Comparison of ENCODE assay signal across 8 cellular contexts in genomic region chrX:153554519-153555167, GRCh38. TPM values are rescaled to one million over a fixed set of nuclear protein-coding genes. Genes with fewer than 3 reads are reported as not detected.
A peak's percentile ranks its signal among the peaks of the same experiment; 100 is the strongest.
DNase-seq lines count a peak whose midpoint lies in the region; ATAC-seq and TF ChIP-seq lines count a peak whose summit lies in the region.

No MANE protein-coding gene starts in this region.

- H3K27me3 ChIP-seq in AG04450 (ENCODE audit: control insufficient read depth, insufficient read depth, low read length) (peaks cover 11% of the 10 kb centered on the region), dorsolateral prefrontal cortex (peaks cover 0 to 72% (median 13%) of the 10 kb centered on the region in 45 donors)

- H3K4me3 ChIP-seq in AG04450 (ENCODE audit: low read depth, low read length) (no peak overlapping the region), dorsolateral prefrontal cortex (no peak overlapping the region)

- H3K27ac ChIP-seq in AG04450 (ENCODE audit: low read depth, low read length) (no peak overlapping the region), dorsolateral prefrontal cortex (peak overlapping the region in 58 of 59 donors; percentile 39 to 97 (median 87))

- ATAC-seq in GM21723 (IDR thresholded peaks at IDR 0.05; ENCODE audit: unreplicated experiment) = no peak

- intact Hi-C loops in dorsolateral prefrontal cortex (cut with DNase I) = loop anchor here (5.0 to 10.0 kb wide), 3 partner anchors 38 to 400 kb away; no protein-coding TSS in a partner anchor

- CTCF ChIA-PET in AG04450 (lab: Charles Lee) = interaction anchor here (0.6 to 1.8 kb wide), 8 partner anchors 96 to 162 kb away, joined by 3 to 17 read pairs (median 4); no protein-coding TSS in a partner anchor

- no peaks in the 10 kb centered on the region; the same call in 1 of the 2 replicates for H3K9me3 ChIP-seq in AG04450 (ENCODE audit: control insufficient read depth, insufficient read depth, low read length)

- POLR2A ChIA-PET in AG04450 (lab: Yijun Ruan, JAX) = no interaction called here

- TF ChIP-seq CTCF in AG04450 (IDR thresholded peaks at IDR 0.05; ENCODE audit: low read depth, low read length) (peak; percentile 64), GM12874 (IDR thresholded peaks at IDR 0.05; ENCODE audit: insufficient read depth, low read depth, low read length) (peak; percentile 64), dorsolateral prefrontal cortex (IDR thresholded peaks at IDR 0.05 in 54 of 56, conservative IDR thresholded peaks at IDR 0.05 in 2 of 56; ENCODE audit: low read depth in 1 of 56, partially characterized antibody in 56 of 56) (peak; percentile 35 to 87 (median 77))

- DNase-seq in AG04450 (ENCODE audit: low read depth, low spot score) (peak; percentile 13), NCI-H2196 treated with DMSO at 0.1 percent for 48 hours (lab: John Stamatoyannopoulos, UW; ENCODE audit: unreplicated experiment) (peak; percentile 21), dorsolateral prefrontal cortex (peak; percentile 76 to 89 (median 86)), lung microvascular endothelial cell (ENCODE audit: low read depth in 2 of 2) (peak; percentile 47 to 65)
- DNase-seq in activated CD4-positive, alpha-beta T cell treated with anti-CD3 and anti-CD28 coated beads, Interleukin-2, amount 50 U/mL, for 48 hours = peak; percentile 63 to 68
- peak; percentile 19 to 39 for DNase-seq in stimulated activated CD8-positive, alpha-beta memory T cell treated with anti-CD3 and anti-CD28 coated beads, Interleukin-2, amount 100 ng/mL, for 48 hours (ENCODE audit: low read depth in 2 of 2)

RNA-seq across cellular contexts. Expression of gene ATP2B3, which starts 37.2 kb away (rescaled TPM):
- polyA plus RNA-seq in AG04450 (2011; rRNA removed) = 0.01 TPM in 1 of 2 replicates, not detected in the other
- not detected in 2 replicates for polyA minus RNA-seq in AG04450 (2011; rRNA and poly(A)+ RNA removed)
- total RNA-seq in dorsolateral prefrontal cortex (10 to 100 TPM; 15.7 to 77.1 (median 57.9) TPM), lung microvascular endothelial cell (not detected in 2 replicates)

RNA-seq across cellular contexts. Expression of gene CCNQ, which starts 44.3 kb away (rescaled TPM):
- 23.6 and 28.1 TPM in 2 replicates for polyA plus RNA-seq in AG04450 (2011; rRNA removed)
- polyA minus RNA-seq in AG04450 (2011; rRNA and poly(A)+ RNA removed) = 15.9 and 17.7 TPM in 2 replicates
- 10 to 100 TPM; 15.7 to 45.8 (median 28.2) TPM for total RNA-seq in dorsolateral prefrontal cortex
- total RNA-seq in lung microvascular endothelial cell = 31.9 and 33.1 TPM in 2 replicates

RNA-seq across cellular contexts. Expression of gene BGN, which starts 59.9 kb away (rescaled TPM):
- 97.2 and 143 TPM in 2 replicates for polyA plus RNA-seq in AG04450 (2011; rRNA removed)
- polyA minus RNA-seq in AG04450 (2011; rRNA and poly(A)+ RNA removed) = 66.2 and 82.8 TPM in 2 replicates
- total RNA-seq in dorsolateral prefrontal cortex (100 to 1,000 TPM in 2 of 120 experiments, 10 to 100 TPM in 118; 18.8 to 120 (median 39.8) TPM), lung microvascular endothelial cell (15.3 TPM in 2 replicates)

Comparison
In these comparisons a context has a peak if more than half of its experiments do, and no peak if none do; other contexts are left out.
1. DNase-seq: peak in every context shown above with its lines; median percentile 86 in dorsolateral prefrontal cortex; 66 in activated CD4-positive, alpha-beta T cell treated with anti-CD3 and anti-CD28 coated beads, Interleukin-2, amount 50 U/mL, for 48 hours; 56 in lung microvascular endothelial cell; 29 in stimulated activated CD8-positive, alpha-beta memory T cell treated with anti-CD3 and anti-CD28 coated beads, Interleukin-2, amount 100 ng/mL, for 48 hours; 21 in NCI-H2196 treated with DMSO at 0.1 percent for 48 hours; 13 in AG04450.
2. RNA of gene ATP2B3, which starts 37.2 kb away (total RNA-seq): 15.7 to 77.1 TPM in dorsolateral prefrontal cortex; not detected in lung microvascular endothelial cell; every median in the first group is over 10 times any median in the second.
3. Peak in every context shown above with its lines, with median percentiles within 50 percentile points of each other: CTCF ChIP-seq.